Comparison of ENCODE assay signal across 23 cellular contexts in the genomic region with DNA sequence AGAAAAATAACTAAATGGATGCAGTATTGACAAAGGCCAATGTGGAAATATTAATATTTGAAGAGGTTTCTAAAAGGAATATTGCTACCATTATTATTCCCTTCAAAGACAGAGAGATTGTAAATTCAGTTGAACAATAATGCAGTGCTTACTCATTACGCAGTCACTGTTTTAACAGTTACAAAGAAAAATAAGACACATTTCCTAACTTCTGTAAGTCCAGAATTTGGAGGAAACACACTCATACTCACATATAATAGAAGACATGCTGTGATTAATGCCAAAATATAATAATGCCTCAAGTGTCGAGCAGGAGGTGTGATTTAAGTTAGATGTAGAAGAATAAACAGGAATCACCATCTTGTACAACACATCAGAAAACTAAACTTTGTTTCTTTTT.
"Had no signal": no experiment of that assay in that cellular context is flagged by ENCODE, and none has a peak within 500 bp of the region (broad histone marks: within the 10 kb centered on the region; RNA-seq: fewer than 3 reads in every experiment).

No MANE protein-coding gene starts in this region.

- H3K27ac ChIP-seq: adrenal gland, sigmoid colon, stomach, uterus had no signal

- H3K27me3 ChIP-seq: adrenal gland, sigmoid colon, stomach, uterus had no signal

- FAIRE-seq: endometrium, keratinocyte had no signal

- DNase-seq: activated B cell treated with CpG ODN at 0.5 μM for 24 hours; activated CD4-positive, alpha-beta T cell treated with anti-CD3 and anti-CD28 coated beads for 36 hours; activated CD4-positive, alpha-beta T cell treated with anti-CD3 and anti-CD28 coated beads, Interleukin-2, amount 50 U/mL, for 4 hours; activated CD8-positive, alpha-beta memory T cell treated with anti-CD3 and anti-CD28 coated beads for 24 hours; activated CD8-positive, alpha-beta memory T cell treated with anti-CD3 and anti-CD28 coated beads, Interleukin-2, amount 50 U/mL, for 4 hours; activated naive CD4-positive, alpha-beta T cell; activated T-cell treated with anti-CD3 and anti-CD28 coated beads, Interleukin-2, amount 50 U/mL, for 24 hours; adrenal gland; cortex of kidney; effector CD4-positive, alpha-beta T cell; left colon; mesendoderm; natural killer cell; retina; sigmoid colon; stimulated activated CD4-positive, alpha-beta T cell treated with anti-CD3 and anti-CD28 coated beads, Interleukin-15, amount 100 ng/mL, for 24 hours; stomach; T-helper 17 cell; trophoblast cell; uterus had no signal

- H3K4me2 ChIP-seq: smooth muscle cell had no signal

- H3K4me1 ChIP-seq: adrenal gland, sigmoid colon, stomach, uterus had no signal

- ATAC-seq: activated CD4-positive, alpha-beta T cell treated with anti-CD3 and anti-CD28 coated beads for 36 hours; left colon; natural killer cell; T-helper 17 cell had no signal

- H3K9me3 ChIP-seq: adrenal gland, sigmoid colon, stomach, uterus had no signal

- H3K36me3 ChIP-seq: adrenal gland, sigmoid colon, stomach, uterus had no signal

- H3K4me3 ChIP-seq: adrenal gland, sigmoid colon, smooth muscle cell, stomach, uterus had no signal
